10 cellular contexts compared by ENCODE assay signal in genomic region chr22:25623310-25623734, GRCh38. TPM values are rescaled to one million over a fixed set of nuclear protein-coding genes. Genes with fewer than 3 reads are reported as not detected.
DNase-seq lines count a peak whose midpoint lies in the region; ATAC-seq and TF ChIP-seq lines count a peak whose summit lies in the region.
"Had no signal": no experiment of that assay in that cellular context is flagged by ENCODE, and none has a peak within 500 bp of the region (broad histone marks: within the 10 kb centered on the region; RNA-seq: fewer than 3 reads in every experiment).

No MANE protein-coding gene starts in this region.

- H3K9me3 ChIP-seq in T-helper 17 cell (ENCODE audit: control insufficient read depth, low read length, poor library complexity, severe bottlenecking): no peaks in the 10 kb centered on the region
- H3K9me3 ChIP-seq in MG63: no peaks in the 10 kb centered on the region
- H3K9me3 ChIP-seq in HAP-1: no peaks in the 10 kb centered on the region
- H3K9me3 ChIP-seq in left ventricle myocardium inferior (replicated peaks): no peaks in the 10 kb centered on the region

- in situ Hi-C loops in HAP-1 (cut with MboI; ENCODE audit: low sequenced_read_pairs): no loop called here

- peaks cover 5% of the 10 kb centered on the region for H3K4me1 Mint-ChIP-seq in T-helper 17 cell

- no peak for TF ChIP-seq CTCF in GM10266 (IDR thresholded peaks at IDR 0.05; ENCODE audit: control insufficient read depth, insufficient read depth, low read depth, missing control alignments)
- no peak for TF ChIP-seq CTCF in left ventricle myocardium inferior (IDR thresholded peaks at IDR 0.05; ENCODE audit: borderline replicate concordance)

- no peaks in the 10 kb centered on the region for H3K36me3 ChIP-seq in MG63
- H3K36me3 ChIP-seq in HAP-1 (replicated peaks): no peaks in the 10 kb centered on the region
- no peaks in the 10 kb centered on the region for H3K36me3 ChIP-seq in left ventricle myocardium inferior

- H3K27me3 Mint-ChIP-seq in T-helper 17 cell: peaks cover 40% of the 10 kb centered on the region

- peaks cover 9% of the 10 kb centered on the region for H3K36me3 Mint-ChIP-seq in T-helper 17 cell (ENCODE audit: low read depth)

- peak; percentile 24 for DNase-seq in GM10266 (ENCODE audit: extremely low spot score)
- DNase-seq in T-helper 17 cell: no peak
- DNase-seq in MG63: no peak
- no peak for DNase-seq in NCI-H2227 treated with DMSO at 0.1 percent for 48 hours (lab: John Stamatoyannopoulos, UW)
- DNase-seq in HAP-1 (ENCODE audit: low spot score in 2 of 2): no peak
- DNase-seq in left ventricle myocardium inferior: no peak
- DNase-seq: cerebellar nuclear complex, Karpas-422 had no signal

- H3K4me3 ChIP-seq in MG63: no peak overlapping the region
- no peak overlapping the region for H3K4me3 ChIP-seq in HAP-1
- H3K4me3 ChIP-seq in left ventricle myocardium inferior: no peak overlapping the region

- H3K27me3 ChIP-seq in MG63 (no peaks in the 10 kb centered on the region; the same call in 1 of the 2 replicates), HAP-1 (ENCODE audit: low read depth) (no peaks in the 10 kb centered on the region), left ventricle myocardium inferior (ENCODE audit: low read depth) (no peaks in the 10 kb centered on the region)

- peak; percentile 87 for ATAC-seq in GM18907 (IDR thresholded peaks at IDR 0.05; ENCODE audit: unreplicated experiment)
- ATAC-seq in HG02885 (IDR thresholded peaks at IDR 0.05; ENCODE audit: poor library complexity, unreplicated experiment): peak; percentile 68
- no peak for ATAC-seq in T-helper 17 cell

- H3K4me1 ChIP-seq in HAP-1 (peaks cover 16% of the 10 kb centered on the region), left ventricle myocardium inferior (peaks cover 3% of the 10 kb centered on the region)

- no peak overlapping the region for H3K27ac ChIP-seq in left ventricle myocardium inferior (replicated peaks)

- peak overlapping the region; percentile 31 for H3K4me3 Mint-ChIP-seq in T-helper 17 cell

- intact Hi-C loops in left ventricle myocardium inferior (cut with micrococcal nuclease): no loop called here

- H3K27ac Mint-ChIP-seq in T-helper 17 cell: no peak overlapping the region

RNA-seq across cellular contexts. Expression of gene GRK3, which starts 58.8 kb away (rescaled TPM):
- total RNA-seq in T-helper 17 cell (1 to 10 TPM; 3.2 to 6.9 TPM), left ventricle myocardium inferior (3.8 TPM)
- 0.02 and 1.3 TPM in 2 replicates for total RNA-seq in MG63 (2014; rRNA removed; shearing (Covaris generic); ENCODE audit: low replicate concordance)
